In the genomic region with DNA sequence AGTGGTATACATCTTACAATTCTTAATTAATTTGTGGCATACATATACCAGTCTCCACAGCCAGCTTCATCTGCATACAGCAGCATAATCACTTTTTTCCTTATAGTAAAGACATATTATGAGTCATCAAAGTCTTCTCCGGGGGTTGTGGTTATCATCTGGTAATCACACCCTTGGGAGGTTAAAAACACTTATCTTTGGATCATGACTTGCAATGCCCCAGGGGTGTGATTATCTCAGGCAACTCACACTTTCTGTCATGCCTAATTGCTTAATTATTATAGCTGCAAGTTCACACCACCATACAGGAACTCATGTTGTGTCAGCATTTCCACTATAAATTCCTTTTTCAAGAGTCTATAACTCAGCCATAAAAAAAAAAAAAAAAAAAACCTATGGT, we compare ENCODE assay signal across 1 cellular context.
TF ChIP-seq lines count a peak whose summit lies in the region.

No MANE protein-coding gene starts in this region.

TF ChIP-seq in K562, 482 proteins besides CTCF, POLR2A, EP300 and RAD21 (continued from another document):
- TF ChIP-seq, protein P1, sequence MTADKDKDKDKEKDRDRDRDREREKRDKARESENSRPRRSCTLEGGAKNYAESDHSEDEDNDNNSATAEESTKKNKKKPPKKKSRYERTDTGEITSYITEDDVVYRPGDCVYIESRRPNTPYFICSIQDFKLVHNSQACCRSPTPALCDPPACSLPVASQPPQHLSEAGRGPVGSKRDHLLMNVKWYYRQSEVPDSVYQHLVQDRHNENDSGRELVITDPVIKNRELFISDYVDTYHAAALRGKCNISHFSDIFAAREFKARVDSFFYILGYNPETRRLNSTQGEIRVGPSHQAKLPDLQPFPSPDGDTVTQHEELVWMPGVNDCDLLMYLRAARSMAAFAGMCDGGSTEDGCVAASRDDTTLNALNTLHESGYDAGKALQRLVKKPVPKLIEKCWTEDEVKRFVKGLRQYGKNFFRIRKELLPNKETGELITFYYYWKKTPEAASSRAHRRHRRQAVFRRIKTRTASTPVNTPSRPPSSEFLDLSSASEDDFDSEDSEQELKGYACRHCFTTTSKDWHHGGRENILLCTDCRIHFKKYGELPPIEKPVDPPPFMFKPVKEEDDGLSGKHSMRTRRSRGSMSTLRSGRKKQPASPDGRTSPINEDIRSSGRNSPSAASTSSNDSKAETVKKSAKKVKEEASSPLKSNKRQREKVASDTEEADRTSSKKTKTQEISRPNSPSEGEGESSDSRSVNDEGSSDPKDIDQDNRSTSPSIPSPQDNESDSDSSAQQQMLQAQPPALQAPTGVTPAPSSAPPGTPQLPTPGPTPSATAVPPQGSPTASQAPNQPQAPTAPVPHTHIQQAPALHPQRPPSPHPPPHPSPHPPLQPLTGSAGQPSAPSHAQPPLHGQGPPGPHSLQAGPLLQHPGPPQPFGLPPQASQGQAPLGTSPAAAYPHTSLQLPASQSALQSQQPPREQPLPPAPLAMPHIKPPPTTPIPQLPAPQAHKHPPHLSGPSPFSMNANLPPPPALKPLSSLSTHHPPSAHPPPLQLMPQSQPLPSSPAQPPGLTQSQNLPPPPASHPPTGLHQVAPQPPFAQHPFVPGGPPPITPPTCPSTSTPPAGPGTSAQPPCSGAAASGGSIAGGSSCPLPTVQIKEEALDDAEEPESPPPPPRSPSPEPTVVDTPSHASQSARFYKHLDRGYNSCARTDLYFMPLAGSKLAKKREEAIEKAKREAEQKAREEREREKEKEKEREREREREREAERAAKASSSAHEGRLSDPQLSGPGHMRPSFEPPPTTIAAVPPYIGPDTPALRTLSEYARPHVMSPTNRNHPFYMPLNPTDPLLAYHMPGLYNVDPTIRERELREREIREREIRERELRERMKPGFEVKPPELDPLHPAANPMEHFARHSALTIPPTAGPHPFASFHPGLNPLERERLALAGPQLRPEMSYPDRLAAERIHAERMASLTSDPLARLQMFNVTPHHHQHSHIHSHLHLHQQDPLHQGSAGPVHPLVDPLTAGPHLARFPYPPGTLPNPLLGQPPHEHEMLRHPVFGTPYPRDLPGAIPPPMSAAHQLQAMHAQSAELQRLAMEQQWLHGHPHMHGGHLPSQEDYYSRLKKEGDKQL (CRISPR knock-in tag; IDR thresholded peaks at IDR 0.05; ENCODE audit: borderline replicate concordance): no peak
- no peak for TF ChIP-seq HNRNPLL (IDR thresholded peaks at IDR 0.05; ENCODE audit: low read depth, low read length, poor library complexity, severe bottlenecking)
- TF ChIP-seq SRSF1 (IDR thresholded peaks at IDR 0.05; ENCODE audit: low read depth, low read length): no peak
- no peak for TF ChIP-seq ZC3H11A (IDR thresholded peaks at IDR 0.05; ENCODE audit: low read depth, low read length)
- TF ChIP-seq TARDBP (IDR thresholded peaks at IDR 0.05): no peak
- TF ChIP-seq ESRRB (CRISPR knock-in tag; IDR thresholded peaks at IDR 0.05; ENCODE audit: borderline replicate concordance): no peak
- no peak for TF ChIP-seq KAT2B (IDR thresholded peaks at IDR 0.05; ENCODE audit: low read depth, low read length)
- TF ChIP-seq TCF7 (IDR thresholded peaks at IDR 0.05; ENCODE audit: borderline replicate concordance): no peak
- TF ChIP-seq SRSF3 (IDR thresholded peaks at IDR 0.05; ENCODE audit: insufficient read depth, low read length): no peak
- TF ChIP-seq, protein P2, sequence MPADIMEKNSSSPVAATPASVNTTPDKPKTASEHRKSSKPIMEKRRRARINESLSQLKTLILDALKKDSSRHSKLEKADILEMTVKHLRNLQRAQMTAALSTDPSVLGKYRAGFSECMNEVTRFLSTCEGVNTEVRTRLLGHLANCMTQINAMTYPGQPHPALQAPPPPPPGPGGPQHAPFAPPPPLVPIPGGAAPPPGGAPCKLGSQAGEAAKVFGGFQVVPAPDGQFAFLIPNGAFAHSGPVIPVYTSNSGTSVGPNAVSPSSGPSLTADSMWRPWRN (IDR thresholded peaks at IDR 0.05; ENCODE audit: low read depth): peak; percentile 87
- TF ChIP-seq ZFP36 (IDR thresholded peaks at IDR 0.05; ENCODE audit: low read depth, low read length, partially characterized antibody): no peak
- no peak for TF ChIP-seq ZNF124 (CRISPR knock-in tag; IDR thresholded peaks at IDR 0.05)
- TF ChIP-seq, protein P3, sequence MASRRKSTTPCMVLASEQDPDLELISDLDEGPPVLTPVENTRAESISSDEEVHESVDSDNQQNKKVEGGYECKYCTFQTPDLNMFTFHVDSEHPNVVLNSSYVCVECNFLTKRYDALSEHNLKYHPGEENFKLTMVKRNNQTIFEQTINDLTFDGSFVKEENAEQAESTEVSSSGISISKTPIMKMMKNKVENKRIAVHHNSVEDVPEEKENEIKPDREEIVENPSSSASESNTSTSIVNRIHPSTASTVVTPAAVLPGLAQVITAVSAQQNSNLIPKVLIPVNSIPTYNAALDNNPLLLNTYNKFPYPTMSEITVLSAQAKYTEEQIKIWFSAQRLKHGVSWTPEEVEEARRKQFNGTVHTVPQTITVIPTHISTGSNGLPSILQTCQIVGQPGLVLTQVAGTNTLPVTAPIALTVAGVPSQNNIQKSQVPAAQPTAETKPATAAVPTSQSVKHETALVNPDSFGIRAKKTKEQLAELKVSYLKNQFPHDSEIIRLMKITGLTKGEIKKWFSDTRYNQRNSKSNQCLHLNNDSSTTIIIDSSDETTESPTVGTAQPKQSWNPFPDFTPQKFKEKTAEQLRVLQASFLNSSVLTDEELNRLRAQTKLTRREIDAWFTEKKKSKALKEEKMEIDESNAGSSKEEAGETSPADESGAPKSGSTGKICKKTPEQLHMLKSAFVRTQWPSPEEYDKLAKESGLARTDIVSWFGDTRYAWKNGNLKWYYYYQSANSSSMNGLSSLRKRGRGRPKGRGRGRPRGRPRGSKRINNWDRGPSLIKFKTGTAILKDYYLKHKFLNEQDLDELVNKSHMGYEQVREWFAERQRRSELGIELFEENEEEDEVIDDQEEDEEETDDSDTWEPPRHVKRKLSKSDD (conservative IDR thresholded peaks at IDR 0.05; ENCODE audit: low read length): no peak
- TF ChIP-seq, protein P4, sequence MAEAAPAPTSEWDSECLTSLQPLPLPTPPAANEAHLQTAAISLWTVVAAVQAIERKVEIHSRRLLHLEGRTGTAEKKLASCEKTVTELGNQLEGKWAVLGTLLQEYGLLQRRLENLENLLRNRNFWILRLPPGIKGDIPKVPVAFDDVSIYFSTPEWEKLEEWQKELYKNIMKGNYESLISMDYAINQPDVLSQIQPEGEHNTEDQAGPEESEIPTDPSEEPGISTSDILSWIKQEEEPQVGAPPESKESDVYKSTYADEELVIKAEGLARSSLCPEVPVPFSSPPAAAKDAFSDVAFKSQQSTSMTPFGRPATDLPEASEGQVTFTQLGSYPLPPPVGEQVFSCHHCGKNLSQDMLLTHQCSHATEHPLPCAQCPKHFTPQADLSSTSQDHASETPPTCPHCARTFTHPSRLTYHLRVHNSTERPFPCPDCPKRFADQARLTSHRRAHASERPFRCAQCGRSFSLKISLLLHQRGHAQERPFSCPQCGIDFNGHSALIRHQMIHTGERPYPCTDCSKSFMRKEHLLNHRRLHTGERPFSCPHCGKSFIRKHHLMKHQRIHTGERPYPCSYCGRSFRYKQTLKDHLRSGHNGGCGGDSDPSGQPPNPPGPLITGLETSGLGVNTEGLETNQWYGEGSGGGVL (CRISPR knock-in tag; IDR thresholded peaks at IDR 0.05): no peak
- TF ChIP-seq MEIS2 (IDR thresholded peaks at IDR 0.05; ENCODE audit: partially characterized antibody): peak; percentile 43
- TF ChIP-seq SMAD2 (IDR thresholded peaks at IDR 0.05; ENCODE audit: low read depth, low read length): no peak
- TF ChIP-seq HSF4 (CRISPR knock-in tag; IDR thresholded peaks at IDR 0.05; ENCODE audit: borderline replicate concordance): no peak
- TF ChIP-seq, protein P5, sequence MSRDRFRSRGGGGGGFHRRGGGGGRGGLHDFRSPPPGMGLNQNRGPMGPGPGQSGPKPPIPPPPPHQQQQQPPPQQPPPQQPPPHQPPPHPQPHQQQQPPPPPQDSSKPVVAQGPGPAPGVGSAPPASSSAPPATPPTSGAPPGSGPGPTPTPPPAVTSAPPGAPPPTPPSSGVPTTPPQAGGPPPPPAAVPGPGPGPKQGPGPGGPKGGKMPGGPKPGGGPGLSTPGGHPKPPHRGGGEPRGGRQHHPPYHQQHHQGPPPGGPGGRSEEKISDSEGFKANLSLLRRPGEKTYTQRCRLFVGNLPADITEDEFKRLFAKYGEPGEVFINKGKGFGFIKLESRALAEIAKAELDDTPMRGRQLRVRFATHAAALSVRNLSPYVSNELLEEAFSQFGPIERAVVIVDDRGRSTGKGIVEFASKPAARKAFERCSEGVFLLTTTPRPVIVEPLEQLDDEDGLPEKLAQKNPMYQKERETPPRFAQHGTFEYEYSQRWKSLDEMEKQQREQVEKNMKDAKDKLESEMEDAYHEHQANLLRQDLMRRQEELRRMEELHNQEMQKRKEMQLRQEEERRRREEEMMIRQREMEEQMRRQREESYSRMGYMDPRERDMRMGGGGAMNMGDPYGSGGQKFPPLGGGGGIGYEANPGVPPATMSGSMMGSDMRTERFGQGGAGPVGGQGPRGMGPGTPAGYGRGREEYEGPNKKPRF (IDR thresholded peaks at IDR 0.05; ENCODE audit: low read depth, low read length): no peak
- TF ChIP-seq HDAC6 (IDR thresholded peaks at IDR 0.05; ENCODE audit: low read depth, low read length): no peak
- TF ChIP-seq, protein P6, sequence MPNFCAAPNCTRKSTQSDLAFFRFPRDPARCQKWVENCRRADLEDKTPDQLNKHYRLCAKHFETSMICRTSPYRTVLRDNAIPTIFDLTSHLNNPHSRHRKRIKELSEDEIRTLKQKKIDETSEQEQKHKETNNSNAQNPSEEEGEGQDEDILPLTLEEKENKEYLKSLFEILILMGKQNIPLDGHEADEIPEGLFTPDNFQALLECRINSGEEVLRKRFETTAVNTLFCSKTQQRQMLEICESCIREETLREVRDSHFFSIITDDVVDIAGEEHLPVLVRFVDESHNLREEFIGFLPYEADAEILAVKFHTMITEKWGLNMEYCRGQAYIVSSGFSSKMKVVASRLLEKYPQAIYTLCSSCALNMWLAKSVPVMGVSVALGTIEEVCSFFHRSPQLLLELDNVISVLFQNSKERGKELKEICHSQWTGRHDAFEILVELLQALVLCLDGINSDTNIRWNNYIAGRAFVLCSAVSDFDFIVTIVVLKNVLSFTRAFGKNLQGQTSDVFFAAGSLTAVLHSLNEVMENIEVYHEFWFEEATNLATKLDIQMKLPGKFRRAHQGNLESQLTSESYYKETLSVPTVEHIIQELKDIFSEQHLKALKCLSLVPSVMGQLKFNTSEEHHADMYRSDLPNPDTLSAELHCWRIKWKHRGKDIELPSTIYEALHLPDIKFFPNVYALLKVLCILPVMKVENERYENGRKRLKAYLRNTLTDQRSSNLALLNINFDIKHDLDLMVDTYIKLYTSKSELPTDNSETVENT (CRISPR knock-in tag; IDR thresholded peaks at IDR 0.05): no peak
- peak; percentile 40 for TF ChIP-seq CCNT2 (IDR thresholded peaks at IDR 0.05; ENCODE audit: borderline replicate concordance, extremely low read depth, insufficient read length, low read depth, low read length)
